ENCODE assay signal across 14 cellular contexts in genomic region chr3:65833761-65834505, GRCh38.
DNase-seq lines count a peak whose midpoint lies in the region; ATAC-seq, FAIRE-seq and TF ChIP-seq lines count a peak whose summit lies in the region.
"Had no signal": no experiment of that assay in that cellular context is flagged by ENCODE, and none has a peak within 500 bp of the region (broad histone marks: within the 10 kb centered on the region; RNA-seq: fewer than 3 reads in every experiment).

No MANE protein-coding gene starts in this region.

- peaks cover 38 to 55% of the 10 kb centered on the region in 2 experiments for H3K79me1 ChIP-seq in IMR-90 (ENCODE audit: low read depth in 1 of 2, low read length in 2 of 2)

- in situ Hi-C loops in IMR-90 (cut with MboI; ENCODE audit: low sequenced_read_pairs): no loop called here

- H2AFZ ChIP-seq in IMR-90 (replicated peaks; ENCODE audit: low read length, poor library complexity): no peak overlapping the region

- H3K27ac ChIP-seq in IMR-90 (ENCODE audit: insufficient read depth, low read length): no peak overlapping the region
- H3K27ac ChIP-seq: HL-60 had no signal

- H3K9ac ChIP-seq in IMR-90 (ENCODE audit: low read depth, low read length): no peak overlapping the region; the same call in 1 of the 2 replicates

- H3K4me1 ChIP-seq in IMR-90 (ENCODE audit: control insufficient read depth, insufficient read depth, low read length): peaks cover 13% of the 10 kb centered on the region; the same call in 1 of the 2 replicates

- no peak for TF ChIP-seq CTCF in Calu3 (IDR thresholded peaks at IDR 0.05; ENCODE audit: unreplicated experiment)
- TF ChIP-seq CTCF in IMR-90 (conservative IDR thresholded peaks at IDR 0.05; ENCODE audit: low read depth, low read length): no peak
- no peak for TF ChIP-seq CTCF in bronchial epithelial cell (IDR thresholded peaks at IDR 0.05; ENCODE audit: insufficient read depth, low read length, severe bottlenecking)

- peak; percentile 82 for ATAC-seq in IMR-90 (ENCODE audit: low read depth)
- no peak for ATAC-seq in HG03135 (IDR thresholded peaks at IDR 0.05; ENCODE audit: unreplicated experiment)
- no peak for ATAC-seq in GM18517 (IDR thresholded peaks at IDR 0.05; ENCODE audit: unreplicated experiment)
- ATAC-seq: T-cell had no signal

- H3K27ac Mint-ChIP-seq in Calu3 (ENCODE audit: unreplicated experiment): peak overlapping the region; percentile 53
- H3K27ac Mint-ChIP-seq: activated CD4-positive, alpha-beta memory T cell treated with anti-CD3 and anti-CD28 coated beads for 36 hours; T-cell had no signal

- peak overlapping the region; percentile 67; the same call in 1 of the 2 replicates for H3K18ac ChIP-seq in IMR-90 (ENCODE audit: low read depth, low read length)

- H3K9me3 Mint-ChIP-seq in Calu3 (ENCODE audit: low read depth, unreplicated experiment): no peaks in the 10 kb centered on the region
- H3K9me3 Mint-ChIP-seq: activated CD4-positive, alpha-beta memory T cell treated with anti-CD3 and anti-CD28 coated beads for 36 hours had no signal

- no peak overlapping the region for H2BK15ac ChIP-seq in IMR-90 (ENCODE audit: low read depth, low read length)

- peak overlapping the region; percentile 90; the same call in 1 of the 2 replicates for H3K4me2 ChIP-seq in IMR-90 (ENCODE audit: low read depth, low read length)

- POLR2A ChIA-PET in IMR-90 (lab: Charles Lee; ENCODE audit: unreplicated experiment): no interaction called here

- H3K56ac ChIP-seq in IMR-90 (ENCODE audit: extremely low read depth, insufficient read depth, low read length): no peak overlapping the region

- peak overlapping the region; percentile 29; the same call in 1 of the 2 replicates for H3K4me3 ChIP-seq in IMR-90 (ENCODE audit: insufficient read depth, low read depth, low read length)
- no peak overlapping the region for H3K4me3 ChIP-seq in bronchial epithelial cell (ENCODE audit: low read depth, low read length)

- no peak for FAIRE-seq in bronchial epithelial cell (lab: Jason Lieb, UNC)
- FAIRE-seq: small intestine had no signal

- no peak overlapping the region; the same call in 1 of the 2 replicates for H4K5ac ChIP-seq in IMR-90 (ENCODE audit: low read depth, low read length)

- dilution Hi-C loops in IMR-90 (cut with HindIII; ENCODE audit: low sequenced_read_pairs, unreplicated experiment): no loop called here

- H3K27me3 ChIP-seq in IMR-90 (ENCODE audit: control insufficient read depth, insufficient read depth, low read length): no peaks in the 10 kb centered on the region
- H3K27me3 ChIP-seq in bronchial epithelial cell (ENCODE audit: control insufficient read depth, insufficient read depth, low read length): no peaks in the 10 kb centered on the region

- H3K4me1 Mint-ChIP-seq in Calu3 (ENCODE audit: low read depth, unreplicated experiment): peaks cover 39% of the 10 kb centered on the region
- H3K4me1 Mint-ChIP-seq: T-cell had no signal

- TF ChIP-seq RAD21 in IMR-90 (IDR thresholded peaks at IDR 0.05; ENCODE audit: low read length): no peak

- H4K8ac ChIP-seq in IMR-90 (ENCODE audit: low read depth in 2 of 2, low read length in 2 of 2): peak overlapping the region in 1 of 2 experiments; percentile 20; a peak in 1 of 4 replicates

- peak overlapping the region; percentile 38; the same call in 1 of the 2 replicates for H2BK20ac ChIP-seq in IMR-90 (ENCODE audit: low read depth, low read length)

- CTCF ChIA-PET in Calu3 (lab: Charles Lee): interaction anchor here (0.9 to 1.1 kb wide), 6 partner anchors 9 to 206 kb away, joined by 3 to 6 read pairs (median 3); no protein-coding TSS in a partner anchor
- CTCF ChIA-PET in IMR-90 (lab: Yijun Ruan, JAX): interaction anchor here (0.5 to 1.0 kb wide), 3 partner anchors 14 to 174 kb away, joined by 3 to 9 read pairs (median 3); no protein-coding TSS in a partner anchor

- no CpG with 5 or more reads among the region's 2 CpGs for WGBS in IMR-90 (ENCODE audit: extremely low coverage in 2 of 2, insufficient read length in 1 of 2), 2 experiments

- no peaks in the 10 kb centered on the region for H3K27me3 Mint-ChIP-seq in Calu3 (ENCODE audit: unreplicated experiment)
- H3K27me3 Mint-ChIP-seq: activated CD4-positive, alpha-beta memory T cell treated with anti-CD3 and anti-CD28 coated beads for 36 hours; T-cell had no signal

- DNase-seq in Calu3 (no peak), IMR-90 (peak; percentile 80), bronchial epithelial cell (ENCODE audit: low read depth) (peak; percentile 84), kidney tubule cell (ENCODE audit: low spot score) (peak; percentile 72), NCI-H2171 (lab: John Stamatoyannopoulos, UW) (no peak), DMS79 (lab: John Stamatoyannopoulos, UW) (no peak)
- DNase-seq: activated CD4-positive, alpha-beta memory T cell treated with anti-CD3 and anti-CD28 coated beads for 36 hours; activated naive CD4-positive, alpha-beta T cell; NK-92 treated with Interleukin-12 subunit alpha and Interleukin-12 subunit beta, amount 100 ng/mL, for 24 hours; small intestine; T-cell had no signal

- BruUV-seq in Calu3 (replicated peaks; lab: Mats Ljungman, UMichigan): no TSS peak
- no TSS peak for BruUV-seq in IMR-90 (replicated peaks; lab: Mats Ljungman, UMichigan)

- intact Hi-C loops in Calu3 (cut with micrococcal nuclease; ENCODE audit: unreplicated experiment): no loop called here
- intact Hi-C loops in IMR-90 (cut with micrococcal nuclease): loop anchor here (2.0 kb wide), 1 partner anchor 17 kb away; no protein-coding TSS in a partner anchor

- H3K14ac ChIP-seq in IMR-90 (replicated peaks; ENCODE audit: low read depth, low read length): peak overlapping the region; percentile 34

- H3K36me3 ChIP-seq in IMR-90 (ENCODE audit: control insufficient read depth, insufficient read depth, low read length) (no peaks in the 10 kb centered on the region), bronchial epithelial cell (ENCODE audit: control insufficient read depth, insufficient read depth, low read length) (no peaks in the 10 kb centered on the region)

- H2BK5ac ChIP-seq in IMR-90 (ENCODE audit: low read depth, low read length, poor library complexity, severe bottlenecking): peak overlapping the region; percentile 85

- no peak overlapping the region for H4K91ac ChIP-seq in IMR-90 (ENCODE audit: insufficient read depth, low read depth, low read length)

- peaks cover 10% of the 10 kb centered on the region for H3K36me3 Mint-ChIP-seq in Calu3 (ENCODE audit: insufficient read depth, unreplicated experiment)
- H3K36me3 Mint-ChIP-seq: activated CD4-positive, alpha-beta memory T cell treated with anti-CD3 and anti-CD28 coated beads for 36 hours; T-cell had no signal

- no peak overlapping the region for H3K4me3 Mint-ChIP-seq in Calu3 (ENCODE audit: low read depth, unreplicated experiment)
- H3K4me3 Mint-ChIP-seq: activated CD4-positive, alpha-beta memory T cell treated with anti-CD3 and anti-CD28 coated beads for 36 hours; T-cell had no signal

- H3K23ac ChIP-seq in IMR-90 (ENCODE audit: low read depth, low read length): no peak overlapping the region

- no peak overlapping the region; the same call in 1 of the 2 replicates for H2AK5ac ChIP-seq in IMR-90 (ENCODE audit: low read depth, low read length)

- H3K9me3 ChIP-seq in IMR-90 (ENCODE audit: control insufficient read depth, insufficient read depth, low read length): 0 out of 2 replicates have a peak, but pooled peaks cover 2% of the 10 kb centered on the region

- H2AK9ac ChIP-seq in IMR-90 (replicated peaks; ENCODE audit: low read depth, low read length, poor library complexity): no peak overlapping the region

- peak overlapping the region; percentile 30; the same call in 1 of the 2 replicates for H3K4ac ChIP-seq in IMR-90 (ENCODE audit: low read depth, low read length)

- H2BK120ac ChIP-seq in IMR-90 (ENCODE audit: low read depth, low read length): peak overlapping the region; percentile 23; the same call in 1 of the 2 replicates

- H3K9me1 ChIP-seq in IMR-90 (ENCODE audit: insufficient read depth, low read length): peaks cover 9% of the 10 kb centered on the region; the same call in 1 of the 2 replicates

- no peak for TF ChIP-seq POLR2A in IMR-90 (IDR thresholded peaks at IDR 0.05; ENCODE audit: low read depth, low read length)

- H4K20me1 ChIP-seq in IMR-90 (ENCODE audit: insufficient read depth, low read length): no peaks in the 10 kb centered on the region; the same call in 1 of the 2 replicates

TF ChIP-seq in IMR-90, 13 proteins besides CTCF, POLR2A, EP300 and RAD21 (continues in another document):
- TF ChIP-seq USF2 (IDR thresholded peaks at IDR 0.05; ENCODE audit: low read depth, low read length) (no peak), CHD1 (IDR thresholded peaks at IDR 0.05; ENCODE audit: low read depth, low read length) (no peak), FOS (IDR thresholded peaks at IDR 0.05; ENCODE audit: low read depth, low read length) (no peak), BHLHE40 (IDR thresholded peaks at IDR 0.05; ENCODE audit: low read depth, low read length) (no peak), MXI1 (IDR thresholded peaks at IDR 0.05; ENCODE audit: borderline replicate concordance, low read depth, low read length) (no peak), MAFK (IDR thresholded peaks at IDR 0.05; ENCODE audit: low read depth, low read length) (no peak), SMC3 (IDR thresholded peaks at IDR 0.05; ENCODE audit: low read depth, low read length) (no peak), CEBPB (IDR thresholded peaks at IDR 0.05; ENCODE audit: low read depth, low read length) (no peak), ELK1 (IDR thresholded peaks at IDR 0.05; ENCODE audit: borderline replicate concordance, low read depth, low read length) (no peak), RCOR1 (IDR thresholded peaks at IDR 0.05; ENCODE audit: insufficient replicate concordance, low read length) (no peak), RFX5 (IDR thresholded peaks at IDR 0.05; ENCODE audit: low read depth, low read length) (no peak), MAZ (IDR thresholded peaks at IDR 0.05; ENCODE audit: borderline replicate concordance, low read depth, low read length) (no peak)

Comparison
In these comparisons a context has a peak if more than half of its experiments do, and no peak if none do; other contexts are left out.
1. DNase-seq: peak in IMR-90 (single experiment), bronchial epithelial cell (single experiment) and kidney tubule cell (single experiment); none in Calu3 (single experiment), NCI-H2171 (single experiment) and DMS79 (single experiment).